9 cellular contexts compared by ENCODE assay signal in genomic region chr22:50672471-50673230, GRCh38. TPM values are rescaled to one million over a fixed set of nuclear protein-coding genes. Genes with fewer than 3 reads are reported as not detected.
DNase-seq lines count a peak whose midpoint lies in the region; ATAC-seq, FAIRE-seq and TF ChIP-seq lines count a peak whose summit lies in the region.
"Had no signal": no experiment of that assay in that cellular context is flagged by ENCODE, and none has a peak within 500 bp of the region (broad histone marks: within the 10 kb centered on the region; RNA-seq: fewer than 3 reads in every experiment).

SHANK3 (plus strand) TSS chr22:50672823.

- H3K9me3 ChIP-seq in lower lobe of right lung, result no peaks in the 10 kb centered on the region
- H3K9me3 ChIP-seq in thymus (ENCODE audit: control insufficient read depth), result peaks cover 8% of the 10 kb centered on the region

- ATAC-seq in lower lobe of right lung (peak; percentile 53 to 66), GM21447 (IDR thresholded peaks at IDR 0.05; ENCODE audit: unreplicated experiment) (no peak)

- intact Hi-C loops in lower lobe of right lung (cut with DNase I), result no loop called here

- H3K36me3 Mint-ChIP-seq in T-helper 1 cell treated with Interleukin-12 subunit alpha and Interleukin-12 subunit beta and Interleukin-4 antibody, amounts not matched to agents 30 μg/mL and 1 μg/mL, for 36 hours (ENCODE audit: low read depth), result no peaks in the 10 kb centered on the region

- no peak for FAIRE-seq in H54 (lab: Jason Lieb, UNC)
- FAIRE-seq: A204.1 had no signal

- H3K4me1 ChIP-seq in lower lobe of right lung (peaks cover 16% of the 10 kb centered on the region), thymus (ENCODE audit: control insufficient read depth, insufficient read depth, low read length) (peaks cover 5% of the 10 kb centered on the region)

- TF ChIP-seq POLR2A in H54 (IDR thresholded peaks at IDR 0.05; ENCODE audit: low read depth, low read length), result no peak

- H3K27me3 Mint-ChIP-seq in T-helper 1 cell treated with Interleukin-12 subunit alpha and Interleukin-12 subunit beta and Interleukin-4 antibody, amounts not matched to agents 30 μg/mL and 1 μg/mL, for 36 hours (ENCODE audit: low read depth), result peaks cover 68% of the 10 kb centered on the region

- no peak for TF ChIP-seq CTCF in lower lobe of right lung (IDR thresholded peaks at IDR 0.05)

- H3K9me3 Mint-ChIP-seq in T-helper 1 cell treated with Interleukin-12 subunit alpha and Interleukin-12 subunit beta and Interleukin-4 antibody, amounts not matched to agents 30 μg/mL and 1 μg/mL, for 36 hours, result no peaks in the 10 kb centered on the region

- peak within 1 kb of the TSS; percentile 72 for H3K27ac ChIP-seq in cingulate gyrus (ENCODE audit: low read depth, low read length)
- peak within 1 kb of the TSS; percentile 87 for H3K27ac ChIP-seq in lower lobe of right lung
- H3K27ac ChIP-seq in thymus (ENCODE audit: low read depth), result peak within 1 kb of the TSS; percentile 31

- H3K4me3 Mint-ChIP-seq in T-helper 1 cell treated with Interleukin-12 subunit alpha and Interleukin-12 subunit beta and Interleukin-4 antibody, amounts not matched to agents 30 μg/mL and 1 μg/mL, for 36 hours, result peak within 1 kb of the TSS; percentile 54

- H3K27me3 ChIP-seq in lower lobe of right lung (ENCODE audit: low read depth) (peaks cover 13% of the 10 kb centered on the region), thymus (ENCODE audit: control insufficient read depth, insufficient read depth) (peaks cover 55% of the 10 kb centered on the region)

- H3K36me3 ChIP-seq in lower lobe of right lung (peaks cover 2% of the 10 kb centered on the region), thymus (ENCODE audit: control insufficient read depth, insufficient read depth) (no peaks in the 10 kb centered on the region)

- H3K4me3 ChIP-seq in lower lobe of right lung (peak within 1 kb of the TSS; percentile 57), thymus (ENCODE audit: low read length) (peak within 1 kb of the TSS; percentile 53)

- H3K27ac Mint-ChIP-seq in T-helper 1 cell treated with Interleukin-12 subunit alpha and Interleukin-12 subunit beta and Interleukin-4 antibody, amounts not matched to agents 30 μg/mL and 1 μg/mL, for 36 hours, result no peak within 1 kb of the TSS

- 6% methylated on average over 23 of the region's 23 CpGs for WGBS in thymus

- peaks cover 4% of the 10 kb centered on the region for H3K4me1 Mint-ChIP-seq in T-helper 1 cell treated with Interleukin-12 subunit alpha and Interleukin-12 subunit beta and Interleukin-4 antibody, amounts not matched to agents 30 μg/mL and 1 μg/mL, for 36 hours (ENCODE audit: low read depth)

- DNase-seq in T-helper 1 cell (no peak), lower lobe of right lung (peak; percentile 70), hepatic stellate cell (ENCODE audit: low spot score) (no peak), H54 (ENCODE audit: insufficient read length, low spot score) (no peak)

RNA-seq across cellular contexts. Expression of gene SHANK3, which starts in this region (rescaled TPM):
- 50.6 TPM for total RNA-seq in lower lobe of right lung
- 8.6 TPM for polyA plus RNA-seq in thymus

Comparison
In these comparisons a context has a peak if more than half of its experiments do, and no peak if none do; other contexts are left out.
1. H3K27ac ChIP-seq: peak in every context shown above with its lines; median percentile 87 in lower lobe of right lung; 72 in cingulate gyrus; 31 in thymus.